ENCODE assay signal across 9 cellular contexts in the genomic region with DNA sequence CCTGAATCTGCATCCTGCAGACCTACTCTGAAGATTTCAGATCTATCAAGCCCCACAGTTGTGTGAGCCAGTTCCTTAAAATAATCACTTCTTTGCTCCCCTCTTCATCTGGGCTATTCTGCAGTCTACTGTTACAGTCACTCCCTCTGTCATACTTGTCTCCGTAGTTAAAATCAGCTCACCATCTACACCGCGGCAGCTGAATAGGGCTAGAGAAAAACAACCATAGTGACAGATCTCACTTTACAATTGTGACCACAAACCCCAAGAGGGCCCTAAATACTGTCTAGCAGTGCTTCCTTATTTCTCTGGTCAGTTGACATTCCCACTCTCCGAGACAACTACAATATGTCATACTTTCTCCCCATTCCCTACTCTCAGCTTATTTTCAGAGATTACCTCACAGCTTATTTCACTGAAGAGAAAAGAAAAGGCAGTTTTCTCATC. TPM values are rescaled to one million over a fixed set of nuclear protein-coding genes. Genes with fewer than 3 reads are reported as not detected.
A peak's percentile ranks its signal among the peaks of the same experiment; 100 is the strongest.
DNase-seq lines count a peak whose midpoint lies in the region; ATAC-seq and TF ChIP-seq lines count a peak whose summit lies in the region.
"Had no signal": no experiment of that assay in that cellular context is flagged by ENCODE, and none has a peak within 500 bp of the region (broad histone marks: within the 10 kb centered on the region; RNA-seq: fewer than 3 reads in every experiment).

No MANE protein-coding gene starts in this region.

- peaks cover 9% of the 10 kb centered on the region for H3K4me1 Mint-ChIP-seq in Caco-2 (ENCODE audit: low read depth, unreplicated experiment)

- peaks cover 20% of the 10 kb centered on the region for H3K36me3 Mint-ChIP-seq in Caco-2 (ENCODE audit: insufficient read depth, unreplicated experiment)

- no peak overlapping the region for H3K27ac ChIP-seq in effector memory CD4-positive, alpha-beta T cell (ENCODE audit: insufficient read depth, low read length, poor library complexity, severe bottlenecking)

- BruUV-seq in Caco-2 (replicated peaks; lab: Mats Ljungman, UMichigan) = no TSS peak

- H3K9me3 ChIP-seq in Caco-2 = peaks cover 4% of the 10 kb centered on the region; the same call in 1 of the 2 replicates
- H3K9me3 ChIP-seq in effector memory CD4-positive, alpha-beta T cell (ENCODE audit: control insufficient read depth, low read length) = no peaks in the 10 kb centered on the region

- H3K36me3 ChIP-seq in Caco-2 (ENCODE audit: control insufficient read depth, insufficient read depth, low read length) = no peaks in the 10 kb centered on the region
- no peaks in the 10 kb centered on the region for H3K36me3 ChIP-seq in effector memory CD4-positive, alpha-beta T cell (ENCODE audit: control insufficient read depth, insufficient read depth, low read length)

- ATAC-seq in GM21381 (IDR thresholded peaks at IDR 0.05; ENCODE audit: unreplicated experiment) (peak; percentile 76), HG03571 (IDR thresholded peaks at IDR 0.05; ENCODE audit: unreplicated experiment) (peak; percentile 89)

- TF ChIP-seq CTCF in fibroblast of mammary gland (conservative IDR thresholded peaks at IDR 0.05; ENCODE audit: control insufficient read depth, insufficient read depth, low read depth, low read length) (no peak), Caco-2 (IDR thresholded peaks at IDR 0.05; ENCODE audit: insufficient read depth in 1 of 2, low read depth in 1 of 2, low read length in 1 of 2, severe bottlenecking in 1 of 2, unreplicated experiment in 1 of 2) (no peak)

- peaks cover 28% of the 10 kb centered on the region for H3K4me1 ChIP-seq in Caco-2
- peaks cover 2% of the 10 kb centered on the region for H3K4me1 ChIP-seq in effector memory CD4-positive, alpha-beta T cell (ENCODE audit: control insufficient read depth, insufficient read depth, low read length, poor library complexity, severe bottlenecking)

- H3K4me3 ChIP-seq in fibroblast of mammary gland (ENCODE audit: control insufficient read depth, low read depth, low read length) (no peak overlapping the region), Caco-2 (ENCODE audit: low read depth, low read length) (no peak overlapping the region)
- H3K4me3 ChIP-seq in effector memory CD4-positive, alpha-beta T cell (ENCODE audit: insufficient read depth, low read depth, low read length, poor library complexity, severe bottlenecking) = no peak overlapping the region
- H3K4me3 ChIP-seq: lung had no signal

- H3K27me3 Mint-ChIP-seq in Caco-2 (ENCODE audit: insufficient read depth, unreplicated experiment) = no peaks in the 10 kb centered on the region

- no peaks in the 10 kb centered on the region for H3K9me3 Mint-ChIP-seq in Caco-2 (ENCODE audit: unreplicated experiment)

- intact Hi-C loops in Caco-2 (cut with micrococcal nuclease; ENCODE audit: unreplicated experiment) = no loop called here

- DNase-seq in CMK (ENCODE audit: low read depth) (peak; percentile 72), fibroblast of mammary gland (ENCODE audit: low read depth) (peak; percentile 67), HCEC 1CT (no peak), Caco-2 (no peak), NCI-H226 (no peak)
- DNase-seq in effector memory CD4-positive, alpha-beta T cell = no peak

- H3K4me3 Mint-ChIP-seq in Caco-2 (ENCODE audit: unreplicated experiment) = no peak overlapping the region

- POLR2A ChIA-PET in Caco-2 (lab: Charles Lee) = no interaction called here

- no peaks in the 10 kb centered on the region for H3K27me3 ChIP-seq in Caco-2 (replicated peaks; ENCODE audit: control insufficient read depth, insufficient read depth, low read length)
- H3K27me3 ChIP-seq in effector memory CD4-positive, alpha-beta T cell (replicated peaks; ENCODE audit: control insufficient read depth, insufficient read depth, low read length, poor library complexity, severe bottlenecking) = no peaks in the 10 kb centered on the region

- CTCF ChIA-PET in Caco-2 (lab: Charles Lee) = no interaction called here

- H3K27ac Mint-ChIP-seq in Caco-2 (ENCODE audit: unreplicated experiment) = no peak overlapping the region

RNA-seq across cellular contexts. Expression of gene DESI2, which starts 12.9 kb away (rescaled TPM):
- total RNA-seq in Caco-2 (2022) = 47.7 and 51.0 TPM in 2 replicates

Comparison
In these comparisons a context has a peak if more than half of its experiments do, and no peak if none do; other contexts are left out.
1. DNase-seq: peak in CMK (single experiment) and fibroblast of mammary gland (single experiment); none in HCEC 1CT (single experiment), Caco-2 (0 of 2), NCI-H226 (single experiment) and effector memory CD4-positive, alpha-beta T cell (0 of 3).